ENCODE assay signal across 15 cellular contexts in genomic region chr5:142512680-142513042, GRCh38.
DNase-seq lines count a peak whose midpoint lies in the region; ATAC-seq, FAIRE-seq and TF ChIP-seq lines count a peak whose summit lies in the region.
"Had no signal": no experiment of that assay in that cellular context is flagged by ENCODE, and none has a peak within 500 bp of the region (broad histone marks: within the 10 kb centered on the region; RNA-seq: fewer than 3 reads in every experiment).

No MANE protein-coding gene starts in this region.

- FAIRE-seq in endothelial cell of umbilical vein (lab: Jason Lieb, UNC), result peak; percentile 59

- DNase-seq in Daoy (ENCODE audit: low read depth), result peak; percentile 54
- DNase-seq in PC-3, result peak; percentile 69
- DNase-seq in endothelial cell of umbilical vein (ENCODE audit: low read depth, low spot score), result no peak
- DNase-seq in mesendoderm, result peak; percentile 45
- DNase-seq in T-helper 2 cell, result no peak
- no peak for DNase-seq in CD14-positive monocyte (ENCODE audit: low spot score)
- no peak for DNase-seq in activated T-cell treated with anti-CD3 and anti-CD28 coated beads for 4 hours
- DNase-seq in GM10248 (ENCODE audit: extremely low spot score), result no peak
- DNase-seq: activated CD8-positive, alpha-beta T cell treated with anti-CD3 and anti-CD28 coated beads, Interleukin-2, amount 10 ng/mL, durations not matched to agents 7 days and 5 days; dorsolateral prefrontal cortex; KBM-7; NCI-H2081 treated with DMSO at 0.1 percent for 48 hours; stimulated activated CD4-positive, alpha-beta T cell treated with anti-CD3 and anti-CD28 coated beads, Interleukin-12 subunit alpha, Interleukin-12 subunit beta, amount 100 ng/mL, for 4 hours had no signal

- peaks cover 9 to 17% (median 12%) of the 10 kb centered on the region in 3 donors for H3K27me3 Mint-ChIP-seq in CD14-positive monocyte (ENCODE audit: low read depth in 3 of 3)

- no peak overlapping the region for H2BK15ac ChIP-seq in mesendoderm (replicated peaks; ENCODE audit: low read depth)

- dilution Hi-C loops in endothelial cell of umbilical vein (cut with MboI; ENCODE audit: extremely low pct_ligation_motif_present, low sequenced_read_pairs), result no loop called here

- no peak for TF ChIP-seq POLR2A in endothelial cell of umbilical vein (IDR thresholded peaks at IDR 0.05; ENCODE audit: low read depth, low read length)

- intact Hi-C loops in PC-3 (cut with micrococcal nuclease) (no loop called here), endothelial cell of umbilical vein (cut with micrococcal nuclease) (no loop called here), CD14-positive monocyte (cut with micrococcal nuclease) (no loop called here)

- peaks cover 0 to 13% (median 7%) of the 10 kb centered on the region in 7 donors for H3K9me3 Mint-ChIP-seq in CD14-positive monocyte

- H3K18ac ChIP-seq in mesendoderm (ENCODE audit: low read length), result no peak overlapping the region

- no peaks in the 10 kb centered on the region for H3K9me2 ChIP-seq in PC-3 (replicated peaks; ENCODE audit: low read length)

- H4K8ac ChIP-seq in mesendoderm (ENCODE audit: low read depth, low read length), result no peak overlapping the region

- H3K4me3 ChIP-seq in PC-3 (ENCODE audit: low read length) (no peak overlapping the region), endothelial cell of umbilical vein (replicated peaks in 1 of 3; ENCODE audit: insufficient read depth in 1 of 3, low read depth in 1 of 3, low read length in 3 of 3) (no peak overlapping the region), mesendoderm (ENCODE audit: low read length) (no peak overlapping the region)
- H3K4me3 ChIP-seq: dorsolateral prefrontal cortex, vagina had no signal

- H3K56ac ChIP-seq in mesendoderm (ENCODE audit: low read length), result peak overlapping the region; percentile 5

- H3K36me3 ChIP-seq in PC-3 (ENCODE audit: low read depth, low read length), result no peaks in the 10 kb centered on the region
- H3K36me3 ChIP-seq in endothelial cell of umbilical vein (ENCODE audit: control insufficient read depth in 2 of 2, extremely low read depth in 1 of 2, insufficient read depth in 2 of 2, low read length in 2 of 2), result no peaks in the 10 kb centered on the region
- no peaks in the 10 kb centered on the region for H3K36me3 ChIP-seq in mesendoderm (ENCODE audit: control insufficient read depth, insufficient read depth, low read length)
- H3K36me3 ChIP-seq: vagina had no signal

- H3K23ac ChIP-seq in mesendoderm (ENCODE audit: low read length), result no peak overlapping the region

- H3K9me3 ChIP-seq in PC-3 (ENCODE audit: low read length) (no peaks in the 10 kb centered on the region), endothelial cell of umbilical vein (replicated peaks; ENCODE audit: control insufficient read depth, insufficient read depth, low read length) (no peaks in the 10 kb centered on the region)
- H3K9me3 ChIP-seq: vagina had no signal

- CTCF ChIA-PET in PC-3 (lab: Charles Lee) (no interaction called here), endothelial cell of umbilical vein (lab: Charles Lee) (interaction anchor here (1.4 kb wide), 1 partner anchor 30 kb away, joined by 3 read pairs; no protein-coding TSS in a partner anchor), GM10248 (lab: Yijun Ruan, JAX) (no interaction called here)

- no peak overlapping the region for H3K4ac ChIP-seq in mesendoderm (ENCODE audit: low read depth, low read length)

- POLR2A ChIA-PET in PC-3 (lab: Charles Lee; ENCODE audit: unreplicated experiment) (no interaction called here), endothelial cell of umbilical vein (lab: Charles Lee) (interaction anchor here (0.6 kb wide), 1 partner anchor 197 kb away, joined by 3 read pairs; no protein-coding TSS in a partner anchor), GM10248 (lab: Yijun Ruan, JAX) (no interaction called here)

- no peaks in the 10 kb centered on the region for H3K36me3 Mint-ChIP-seq in CD14-positive monocyte

- no peak overlapping the region for H2BK120ac ChIP-seq in mesendoderm (ENCODE audit: low read depth, low read length)

- H2AK5ac ChIP-seq in mesendoderm (ENCODE audit: low read length), result no peak overlapping the region

- H3K4me2 ChIP-seq in PC-3 (ENCODE audit: low read length), result no peak overlapping the region
- no peak overlapping the region for H3K4me2 ChIP-seq in endothelial cell of umbilical vein (ENCODE audit: insufficient read depth, low read length)
- no peak overlapping the region for H3K4me2 ChIP-seq in mesendoderm (ENCODE audit: low read length)

- no CpG with 5 or more reads among the region's 5 CpGs for WGBS in mesendoderm (ENCODE audit: extremely low coverage, insufficient coverage, low lambda C conversion rate)

- ATAC-seq in PC-3, result peak; percentile 81
- ATAC-seq: activated CD8-positive, alpha-beta T cell treated with anti-CD3 and anti-CD28 coated beads, Interleukin-2, amount 10 ng/mL, durations not matched to agents 7 days and 5 days; activated naive CD4-positive, alpha-beta T cell treated with anti-CD3 and anti-CD28 coated beads, Interleukin-2, amount 50 U/mL, for 72 hours had no signal

- TF ChIP-seq CTCF in PC-3 (conservative IDR thresholded peaks at IDR 0.05; ENCODE audit: low read depth, low read length) (no peak), endothelial cell of umbilical vein (IDR thresholded peaks at IDR 0.05; ENCODE audit: extremely low read depth in 1 of 2, insufficient read depth in 1 of 2, low read depth in 1 of 2, low read length in 2 of 2) (no peak), CD14-positive monocyte (IDR thresholded peaks at IDR 0.05) (no peak), GM10248 (IDR thresholded peaks at IDR 0.05; ENCODE audit: control extremely low read depth, extremely low read depth, low read depth, missing control alignments) (no peak)

- H4K20me1 ChIP-seq in PC-3 (ENCODE audit: low read length) (no peaks in the 10 kb centered on the region), endothelial cell of umbilical vein (replicated peaks; ENCODE audit: control insufficient read depth, extremely low read depth, insufficient read depth, low read length) (no peaks in the 10 kb centered on the region)

- H3K79me1 ChIP-seq in mesendoderm (ENCODE audit: low read length), result no peaks in the 10 kb centered on the region

- H3K9ac ChIP-seq in PC-3 (ENCODE audit: low read length) (no peak overlapping the region), endothelial cell of umbilical vein (replicated peaks; ENCODE audit: extremely low read depth, insufficient read depth, low read length) (no peak overlapping the region), mesendoderm (ENCODE audit: low read length) (no peak overlapping the region)

- no peak overlapping the region for H3K4me3 Mint-ChIP-seq in CD14-positive monocyte
- H3K4me3 Mint-ChIP-seq: activated CD8-positive, alpha-beta T cell treated with anti-CD3 and anti-CD28 coated beads, Interleukin-2, amount 10 ng/mL, durations not matched to agents 7 days and 5 days had no signal

- H3K9me1 ChIP-seq in endothelial cell of umbilical vein (replicated peaks; ENCODE audit: control insufficient read depth, extremely low read depth, insufficient read depth, low read length), result no peaks in the 10 kb centered on the region

- H3K4me1 ChIP-seq in PC-3 (ENCODE audit: insufficient read depth, low read length), result peaks cover 10% of the 10 kb centered on the region
- peaks cover 52% of the 10 kb centered on the region for H3K4me1 ChIP-seq in endothelial cell of umbilical vein (ENCODE audit: control insufficient read depth, extremely low read depth, insufficient read depth, low read length)
- H3K4me1 ChIP-seq in mesendoderm (ENCODE audit: control insufficient read depth, low read depth, low read length), result peaks cover 12% of the 10 kb centered on the region

- no peak overlapping the region for H2BK5ac ChIP-seq in mesendoderm (ENCODE audit: low read length)

- no peak overlapping the region for H3K27ac ChIP-seq in PC-3 (ENCODE audit: low read length)
- H3K27ac ChIP-seq in endothelial cell of umbilical vein (ENCODE audit: insufficient read depth, low read depth, low read length), result no peak overlapping the region
- no peak overlapping the region for H3K27ac ChIP-seq in mesendoderm (ENCODE audit: low read depth, low read length)
- H3K27ac ChIP-seq: vagina had no signal

- no peaks in the 10 kb centered on the region for H3F3A ChIP-seq in PC-3 (ENCODE audit: low read length, unreplicated experiment)

- no peak overlapping the region for H2AFZ ChIP-seq in PC-3 (ENCODE audit: low read length)
- H2AFZ ChIP-seq in endothelial cell of umbilical vein (ENCODE audit: low read depth, low read length), result no peak overlapping the region

- H3K27me3 ChIP-seq in PC-3 (ENCODE audit: low read length) (no peaks in the 10 kb centered on the region), endothelial cell of umbilical vein (ENCODE audit: control insufficient read depth in 2 of 2, insufficient read depth in 2 of 2, low read length in 2 of 2) (no peaks in the 10 kb centered on the region), mesendoderm (ENCODE audit: insufficient read depth, low read length, poor library complexity) (no peaks in the 10 kb centered on the region)
- H3K27me3 ChIP-seq: dorsolateral prefrontal cortex, vagina had no signal

- no peak overlapping the region for H4K5ac ChIP-seq in mesendoderm (ENCODE audit: low read length)

- H3K27ac Mint-ChIP-seq in CD14-positive monocyte, result no peak overlapping the region
- H3K27ac Mint-ChIP-seq: activated CD8-positive, alpha-beta T cell treated with anti-CD3 and anti-CD28 coated beads, Interleukin-2, amount 10 ng/mL, durations not matched to agents 7 days and 5 days had no signal

- BruUV-seq in PC-3 (replicated peaks; lab: Mats Ljungman, UMichigan) (no TSS peak), endothelial cell of umbilical vein (replicated peaks; lab: Mats Ljungman, UMichigan) (no TSS peak)

- no peaks in the 10 kb centered on the region for H3K79me2 ChIP-seq in PC-3 (ENCODE audit: low read length)
- no peaks in the 10 kb centered on the region for H3K79me2 ChIP-seq in endothelial cell of umbilical vein (ENCODE audit: control insufficient read depth, insufficient read depth, low read length)
- no peaks in the 10 kb centered on the region for H3K79me2 ChIP-seq in mesendoderm (ENCODE audit: control insufficient read depth, insufficient read depth, low read length)

- peaks cover 2% of the 10 kb centered on the region for H3K4me1 Mint-ChIP-seq in CD14-positive monocyte

TF ChIP-seq in endothelial cell of umbilical vein, 7 proteins besides CTCF, POLR2A, EP300 and RAD21:
- peak; percentile 57 for TF ChIP-seq MAX (IDR thresholded peaks at IDR 0.05; ENCODE audit: insufficient read depth, insufficient read length)
- TF ChIP-seq GATA2 (IDR thresholded peaks at IDR 0.05; ENCODE audit: insufficient read depth, insufficient read length, low read depth, low read length), result peak; percentile 65
- TF ChIP-seq POLR2AphosphoS5 (IDR thresholded peaks at IDR 0.05; ENCODE audit: insufficient read depth, low read depth, low read length), result peak; percentile 49
- TF ChIP-seq MYC (IDR thresholded peaks at IDR 0.05; ENCODE audit: low read depth, low read length), result no peak

Comparison
In these comparisons a context has a peak if more than half of its experiments do, and no peak if none do; other contexts are left out.
1. DNase-seq: peak in Daoy (single experiment), PC-3 (single experiment) and mesendoderm (single experiment); none in endothelial cell of umbilical vein (single experiment), T-helper 2 cell (0 of 5), CD14-positive monocyte (single experiment), activated T-cell treated with anti-CD3 and anti-CD28 coated beads for 4 hours (single experiment) and GM10248 (single experiment).